ENCODE assay signal across 15 cellular contexts in genomic region chr1:53883600-53883999, GRCh38. TPM values are rescaled to one million over a fixed set of nuclear protein-coding genes. Genes with fewer than 3 reads are reported as not detected.
"Had no signal": no experiment of that assay in that cellular context is flagged by ENCODE, and none has a peak within 500 bp of the region (broad histone marks: within the 10 kb centered on the region; RNA-seq: fewer than 3 reads in every experiment).

No MANE protein-coding gene starts in this region.

RNA-seq across cellular contexts. Expression of gene DIO1, which starts 10.4 kb away (rescaled TPM):
- total RNA-seq: activated B cell treated with CpG ODN at 0.5 μM for 24 hours; activated CD4-positive, alpha-beta memory T cell treated with anti-CD3 and anti-CD28 coated beads for 36 hours; activated CD4-positive, alpha-beta memory T cell treated with anti-CD3 and anti-CD28 coated beads, Interleukin-2, amount 10 ng/mL, durations not matched to agents 7 days and 5 days; activated CD4-positive, alpha-beta T cell treated with anti-CD3 and anti-CD28 coated beads for 36 hours; activated CD4-positive, alpha-beta T cell treated with anti-CD3 and anti-CD28 coated beads, Interleukin-2, amount 10 ng/mL, durations not matched to agents 24 days and 14 days; activated CD4-positive, alpha-beta T cell treated with anti-CD3 and anti-CD28 coated beads, Interleukin-2, amount 10 ng/mL, durations not matched to agents 7 days and 5 days; activated CD8-positive, alpha-beta memory T cell treated with anti-CD3 and anti-CD28 coated beads for 36 hours; activated CD8-positive, alpha-beta memory T cell treated with anti-CD3 and anti-CD28 coated beads, Interleukin-2, amount 10 ng/mL, durations not matched to agents 7 days and 5 days; activated CD8-positive, alpha-beta T cell treated with anti-CD3 and anti-CD28 coated beads for 36 hours; activated CD8-positive, alpha-beta T cell treated with anti-CD3 and anti-CD28 coated beads, Interleukin-2, amount 10 ng/mL, durations not matched to agents 7 days and 5 days; T-cell; T-helper 1 cell treated with Interleukin-12 subunit alpha and Interleukin-12 subunit beta and Interleukin-4 antibody, amounts not matched to agents 30 ng/mL and 1 ng/mL, for 36 hours; T-helper 17 cell; T-helper 2 cell treated with Interferon-gamma antibody and Interleukin-4, amounts not matched to agents 100 ng/mL and 5 ng/mL, for 36 hours; WTC11 had no signal
